8 cellular contexts compared by ENCODE assay signal in genomic region chr16:30054959-30055553, GRCh38. TPM values are rescaled to one million over a fixed set of nuclear protein-coding genes. Genes with fewer than 3 reads are reported as not detected.
DNase-seq lines count a peak whose midpoint lies in the region; ATAC-seq and TF ChIP-seq lines count a peak whose summit lies in the region.

No MANE protein-coding gene starts in this region.

- in situ Hi-C loops in Panc1 (cut with HindIII; ENCODE audit: low pct_unique_long_range_greater_than_20kb, low sequenced_read_pairs): no loop called here
- in situ Hi-C loops in astrocyte of the cerebellum (cut with HindIII; ENCODE audit: low sequenced_read_pairs): loop anchor here (5.0 kb wide), 1 partner anchor 62 kb away; no protein-coding TSS in a partner anchor

- no CpG with 5 or more reads among the region's 10 CpGs for WGBS in mesendoderm (ENCODE audit: extremely low coverage, insufficient coverage, low lambda C conversion rate)
- 47 to 50% (median 50%) methylated on average over 10 of the region's 10 CpGs for WGBS in psoas muscle, 3 donors

- peak; percentile 32 for DNase-seq in NCI-H748 (lab: John Stamatoyannopoulos, UW; ENCODE audit: unreplicated experiment)
- DNase-seq in NCI-H748 treated with DMSO at 0.1 percent for 48 hours (lab: John Stamatoyannopoulos, UW): no peak
- no peak for DNase-seq in Panc1 (ENCODE audit: low read depth, low spot score)
- DNase-seq in astrocyte of the cerebellum (ENCODE audit: low read depth): no peak
- DNase-seq in mesendoderm: peak; percentile 80
- no peak for DNase-seq in psoas muscle

- no peaks in the 10 kb centered on the region for H3K79me2 ChIP-seq in mesendoderm (ENCODE audit: control insufficient read depth, insufficient read depth, low read length)

- no peak overlapping the region for H3K9ac ChIP-seq in mesendoderm (ENCODE audit: low read length)

- no peak overlapping the region for H4K8ac ChIP-seq in mesendoderm (ENCODE audit: low read depth, low read length)

- no peak overlapping the region for H3K56ac ChIP-seq in mesendoderm (ENCODE audit: low read length)

- H2BK15ac ChIP-seq in mesendoderm (replicated peaks; ENCODE audit: low read depth): no peak overlapping the region

- CTCF ChIA-PET in Panc1 (lab: Charles Lee): interaction anchor here (0.7 to 1.3 kb wide), 2 partner anchors 9 to 12 kb away, joined by 3 to 4 read pairs; no protein-coding TSS in a partner anchor

- H3K27me3 ChIP-seq in Panc1 (ENCODE audit: control insufficient read depth, insufficient read depth, low read length) (no peaks in the 10 kb centered on the region), mesendoderm (ENCODE audit: insufficient read depth, low read length, poor library complexity) (no peaks in the 10 kb centered on the region), psoas muscle (ENCODE audit: insufficient read depth in 3 of 3, low read length in 2 of 3) (no peaks in the 10 kb centered on the region)

- TF ChIP-seq CTCF in Panc1 (IDR thresholded peaks at IDR 0.05) (peak; percentile 95), astrocyte of the cerebellum (IDR thresholded peaks at IDR 0.05; ENCODE audit: low read depth, low read length, missing control alignments) (peak; percentile 70), psoas muscle (IDR thresholded peaks at IDR 0.05) (no peak)

- H3K18ac ChIP-seq in mesendoderm (ENCODE audit: low read length): no peak overlapping the region

- BruUV-seq in Panc1 (replicated peaks; lab: Mats Ljungman, UMichigan): no TSS peak

- no peak overlapping the region for H3K4ac ChIP-seq in mesendoderm (ENCODE audit: low read depth, low read length)

- no peak overlapping the region for H2BK5ac ChIP-seq in mesendoderm (ENCODE audit: low read length)

- H2AK5ac ChIP-seq in mesendoderm (ENCODE audit: low read length): no peak overlapping the region

- POLR2A ChIA-PET in Panc1 (lab: Charles Lee): interaction anchor here (0.6 to 1.0 kb wide), 2 partner anchors 10 to 475 kb away, joined by 3 to 4 read pairs; partner anchors contain the start of gene ALDOA

- H3K79me1 ChIP-seq in mesendoderm (ENCODE audit: low read length): no peaks in the 10 kb centered on the region

- ATAC-seq in Panc1 (peak; percentile 81), psoas muscle (no peak), HG03521 (IDR thresholded peaks at IDR 0.05; ENCODE audit: unreplicated experiment) (no peak), HG03571 (IDR thresholded peaks at IDR 0.05; ENCODE audit: unreplicated experiment) (no peak)

- no peaks in the 10 kb centered on the region for H3K9me3 ChIP-seq in Panc1 (ENCODE audit: control insufficient read depth, insufficient read depth, low read depth, low read length)
- no peaks in the 10 kb centered on the region for H3K9me3 ChIP-seq in psoas muscle

- H3K4me3 ChIP-seq in Panc1 (ENCODE audit: low read depth in 2 of 2, low read length in 2 of 2) (no peak overlapping the region; a peak in 1 of 4 replicates), astrocyte of the cerebellum (ENCODE audit: low read depth, low read length) (no peak overlapping the region), mesendoderm (ENCODE audit: low read length) (no peak overlapping the region), psoas muscle (no peak overlapping the region)

- no peak overlapping the region; the same call in 1 of the 2 replicates for H3K27ac ChIP-seq in Panc1 (ENCODE audit: low read length)
- no peak overlapping the region for H3K27ac ChIP-seq in mesendoderm (ENCODE audit: low read depth, low read length)
- no peak overlapping the region for H3K27ac ChIP-seq in psoas muscle

- intact Hi-C loops in Panc1 (cut with micrococcal nuclease; ENCODE audit: unreplicated experiment): no loop called here
- intact Hi-C loops in psoas muscle (cut with DNase I): no loop called here

- no peak overlapping the region for H3K23ac ChIP-seq in mesendoderm (ENCODE audit: low read length)

- no peak overlapping the region for H2BK120ac ChIP-seq in mesendoderm (ENCODE audit: low read depth, low read length)

- H3K4me1 ChIP-seq in Panc1 (ENCODE audit: control insufficient read depth, insufficient read depth, low read length) (peaks cover 19% of the 10 kb centered on the region), mesendoderm (ENCODE audit: control insufficient read depth, low read depth, low read length) (no peaks in the 10 kb centered on the region), psoas muscle (peaks cover 9% of the 10 kb centered on the region)

- no peaks in the 10 kb centered on the region; the same call in 1 of the 2 replicates for H3K36me3 ChIP-seq in Panc1 (ENCODE audit: control insufficient read depth, insufficient read depth, low read length)
- H3K36me3 ChIP-seq in mesendoderm (ENCODE audit: control insufficient read depth, insufficient read depth, low read length): no peaks in the 10 kb centered on the region
- no peaks in the 10 kb centered on the region for H3K36me3 ChIP-seq in psoas muscle (ENCODE audit: insufficient read depth in 1 of 2, low read depth in 1 of 2)

- H3K4me2 ChIP-seq in mesendoderm (ENCODE audit: low read length): no peak overlapping the region

- H4K5ac ChIP-seq in mesendoderm (ENCODE audit: low read length): no peak overlapping the region

RNA-seq across cellular contexts. Expression of gene ALDOA, which starts 10.5 kb away (rescaled TPM):
- total RNA-seq in Panc1 (2021; ENCODE audit: unreplicated experiment) (2,516 TPM), psoas muscle (1,000 to 10,000 TPM; 5,088 to 7,531 (median 6,001) TPM)
- polyA plus RNA-seq in Panc1 (2012; ENCODE audit: insufficient read length): 4,980 TPM
- 759 TPM for polyA plus RNA-seq in mesendoderm (2013, experiment 1 of 2)
- polyA plus RNA-seq in mesendoderm (2013, experiment 2 of 2): 778 TPM
- polyA plus RNA-seq in psoas muscle: over 10,000 TPM in 1 of 3 donors, 1,000 to 10,000 TPM in 2; 4,532 to 12,458 (median 6,880) TPM

RNA-seq across cellular contexts. Expression of gene PPP4C, which starts 20.7 kb away (rescaled TPM):
- total RNA-seq in Panc1 (2021; ENCODE audit: unreplicated experiment): 186 TPM
- polyA plus RNA-seq in Panc1 (2012; ENCODE audit: insufficient read length): 309 TPM
- polyA plus RNA-seq in mesendoderm (2013, experiment 1 of 2): 94.2 TPM
- polyA plus RNA-seq in mesendoderm (2013, experiment 2 of 2): 93.5 TPM
- 10 to 100 TPM; 38.1 to 64.5 (median 58.5) TPM for total RNA-seq in psoas muscle
- polyA plus RNA-seq in psoas muscle: 100 to 1,000 TPM in 2 of 3 donors, 10 to 100 TPM in 1; 79.1 to 172 (median 130) TPM

RNA-seq across cellular contexts. Expression of gene TLCD3B, which starts 24.0 kb away (rescaled TPM):
- total RNA-seq in Panc1 (2021; ENCODE audit: unreplicated experiment) (3.5 TPM), psoas muscle (1 to 10 TPM in 1 of 4 donors, under 1 TPM in 3; 0.17 to 1.9 (median 0.23) TPM)
- polyA plus RNA-seq in Panc1 (2012; ENCODE audit: insufficient read length): 4.2 TPM
- 3.4 TPM for polyA plus RNA-seq in mesendoderm (2013, experiment 1 of 2)
- polyA plus RNA-seq in mesendoderm (2013, experiment 2 of 2): 3.9 TPM
- polyA plus RNA-seq in psoas muscle: under 1 TPM; 0.13 to 0.62 (median 0.17) TPM

RNA-seq across cellular contexts. Expression of gene C16orf92, which starts 32.1 kb away (rescaled TPM):
- total RNA-seq in Panc1 (2021; ENCODE audit: unreplicated experiment) (not detected), psoas muscle (not detected)
- polyA plus RNA-seq in Panc1 (2012; ENCODE audit: insufficient read length): not detected
- polyA plus RNA-seq in mesendoderm (2013, experiment 1 of 2): not detected
- not detected for polyA plus RNA-seq in mesendoderm (2013, experiment 2 of 2)
- not detected for polyA plus RNA-seq in psoas muscle

RNA-seq across cellular contexts. Expression of gene TBX6, which starts 36.7 kb away (rescaled TPM):
- total RNA-seq in Panc1 (2021; ENCODE audit: unreplicated experiment) (0.46 TPM), psoas muscle (1 to 10 TPM in 1 of 4 donors, under 1 TPM in 3; 0.32 to 1.0 (median 0.51) TPM)
- 0.97 TPM for polyA plus RNA-seq in Panc1 (2012; ENCODE audit: insufficient read length)
- 2.4 TPM for polyA plus RNA-seq in mesendoderm (2013, experiment 1 of 2)
- polyA plus RNA-seq in mesendoderm (2013, experiment 2 of 2): 2.1 TPM
- polyA plus RNA-seq in psoas muscle: 1 to 10 TPM in 2 of 3 donors, under 1 TPM in 1; 0.76 to 1.6 (median 1.5) TPM

Comparison
In these comparisons a context has a peak if more than half of its experiments do, and no peak if none do; other contexts are left out.
1. DNase-seq: peak in NCI-H748 (single experiment) and mesendoderm (single experiment); none in NCI-H748 treated with DMSO at 0.1 percent for 48 hours (single experiment), Panc1 (single experiment), astrocyte of the cerebellum (single experiment) and psoas muscle (0 of 2).